In genomic region chr4:109729563-109730293, GRCh38 we compare ENCODE assay signal across 8 cellular contexts. TPM values are rescaled to one million over a fixed set of nuclear protein-coding genes. Genes with fewer than 3 reads are reported as not detected.
DNase-seq lines count a peak whose midpoint lies in the region; ATAC-seq and TF ChIP-seq lines count a peak whose summit lies in the region.

PLA2G12A (minus strand) TSS chr4:109730070; CDS start chr4:109729809, 261 bp downstream.

- H3K4me1 Mint-ChIP-seq in immature natural killer cell, result peaks cover 19 to 26% of the 10 kb centered on the region in 2 donors

- peaks cover 0 to 5% (median 4%) of the 10 kb centered on the region in 3 donors for H3K27me3 Mint-ChIP-seq in immature natural killer cell (ENCODE audit: low read depth in 3 of 3)

- H3K36me3 ChIP-seq in breast epithelium (no peaks in the 10 kb centered on the region), spleen (no peaks in the 10 kb centered on the region)

- H3K9me3 Mint-ChIP-seq in immature natural killer cell, result no peaks in the 10 kb centered on the region

- no peaks in the 10 kb centered on the region for H3K9me3 ChIP-seq in breast epithelium
- no peaks in the 10 kb centered on the region for H3K9me3 ChIP-seq in spleen

- H3K4me1 ChIP-seq in breast epithelium, result no peaks in the 10 kb centered on the region
- peaks cover 7 to 32% (median 22%) of the 10 kb centered on the region in 6 donors for H3K4me1 ChIP-seq in spleen

- H3K27me3 ChIP-seq in breast epithelium, result no peaks in the 10 kb centered on the region
- no peaks in the 10 kb centered on the region for H3K27me3 ChIP-seq in spleen (replicated peaks in 1 of 7)

- DNase-seq in SKM-1 treated with dmso at 0.1 percent for 144 hours (lab: John Stamatoyannopoulos, UW; ENCODE audit: unreplicated experiment) (peak; percentile 55), SKM-1 (lab: John Stamatoyannopoulos, UW; ENCODE audit: unreplicated experiment) (no peak), NCI-H2081 (lab: John Stamatoyannopoulos, UW) (peak; percentile 88 to 90), breast epithelium (ENCODE audit: low spot score in 2 of 2) (peak; percentile 86 to 88), immature natural killer cell (peak; percentile 76 to 80 (median 80)), spleen (peak; percentile 94)

- TF ChIP-seq CTCF in VCaP (conservative IDR thresholded peaks at IDR 0.05), result no peak
- no peak for TF ChIP-seq CTCF in breast epithelium (IDR thresholded peaks at IDR 0.05)
- no peak for TF ChIP-seq CTCF in spleen (IDR thresholded peaks at IDR 0.05 in 8 of 11, conservative IDR thresholded peaks at IDR 0.05 in 3 of 11)

- H3K36me3 Mint-ChIP-seq in immature natural killer cell, result peaks cover 0 to 6% (median 0%) of the 10 kb centered on the region in 3 donors

- WGBS in spleen, 5 donors, result 0 to 1% (median 1%) methylated on average over 30 to 78 of the region's 79 CpGs

- H3K27ac Mint-ChIP-seq in immature natural killer cell, result peak within 1 kb of the TSS; percentile 71 to 86 (median 73)

- TF ChIP-seq POLR2A in breast epithelium (IDR thresholded peaks at IDR 0.05) (no peak), spleen (IDR thresholded peaks at IDR 0.05) (peak in 2 of 3 donors; percentile 31 to 39)

- peak; percentile 76 for ATAC-seq in HG02973 (IDR thresholded peaks at IDR 0.05; ENCODE audit: unreplicated experiment)

- intact Hi-C loops in breast epithelium (cut with DNase I; ENCODE audit: low total_unique reads), result no loop called here
- intact Hi-C loops in spleen (cut with DNase I; ENCODE audit: low total_unique reads), result loop anchor here (10.0 kb wide), 2 partner anchors 75 to 305 kb away; partner anchors contain the start of gene CFI

- H3K4me3 ChIP-seq in breast epithelium (peak within 1 kb of the TSS; percentile 79 to 84 (median 80)), spleen (peak within 1 kb of the TSS; percentile 77 to 95 (median 86))

- H3K27ac ChIP-seq in VCaP, result peak within 1 kb of the TSS; percentile 85
- peak within 1 kb of the TSS; percentile 87 to 92 for H3K27ac ChIP-seq in breast epithelium
- H3K27ac ChIP-seq in spleen, result peak within 1 kb of the TSS; percentile 77 to 91 (median 86)

- H3K4me3 Mint-ChIP-seq in immature natural killer cell, result peak within 1 kb of the TSS; percentile 87 to 93 (median 90)

RNA-seq across cellular contexts. Expression of gene PLA2G12A, which starts in this region (rescaled TPM):
- total RNA-seq in breast epithelium (10 to 100 TPM; 23.3 to 24.6 (median 23.7) TPM), spleen (10 to 100 TPM; 13.5 to 21.4 (median 17.1) TPM)
- polyA plus RNA-seq in immature natural killer cell (10 to 100 TPM; 29.9 to 42.6 (median 33.9) TPM), spleen (1 to 10 TPM; 2.6 to 4.1 (median 3.3) TPM)

Comparison
In these comparisons a context has a peak if more than half of its experiments do, and no peak if none do; other contexts are left out.
1. RNA of gene PLA2G12A (polyA plus RNA-seq): 29.9 to 42.6 TPM in immature natural killer cell; 2.6 to 4.1 TPM in spleen; every median in the first group is over 4 times any median in the second.
2. Peak in every context shown above with its lines, with median percentiles within 50 percentile points of each other: H3K27ac ChIP-seq.